8 cellular contexts compared by ENCODE assay signal in the genomic region with DNA sequence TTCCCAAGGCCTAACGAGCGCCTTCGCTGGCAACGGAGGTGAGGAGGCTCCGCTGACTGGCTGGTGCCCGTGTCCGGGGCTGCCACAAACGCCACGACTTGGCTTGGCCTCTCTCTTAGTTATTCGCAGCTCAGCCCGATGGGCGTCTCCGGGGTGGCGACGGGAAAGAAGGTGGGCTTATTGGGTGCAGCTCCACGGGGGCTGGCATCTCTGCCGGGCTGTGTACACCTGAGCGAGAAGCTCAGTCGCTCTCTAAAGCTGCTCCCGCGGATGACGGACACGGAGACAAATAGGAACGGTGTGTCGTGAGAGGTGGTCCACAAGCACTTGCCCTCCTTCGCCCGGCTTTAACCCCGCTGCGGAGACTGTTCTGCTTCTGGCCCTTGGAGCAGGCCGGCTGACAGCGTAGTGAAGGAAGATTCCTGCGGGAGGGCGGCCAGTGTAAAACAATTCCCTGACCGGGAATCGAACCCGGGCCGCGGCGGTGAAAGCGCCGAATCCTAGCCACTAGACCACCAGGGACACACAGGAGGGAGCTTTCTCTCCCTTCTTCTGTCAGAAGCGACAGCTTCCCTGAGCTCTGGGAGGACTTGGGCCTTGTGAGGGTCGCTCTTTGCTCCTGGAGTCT. TPM values are rescaled to one million over a fixed set of nuclear protein-coding genes. Genes with fewer than 3 reads are reported as not detected.
DNase-seq lines count a peak whose midpoint lies in the region; ATAC-seq, FAIRE-seq and TF ChIP-seq lines count a peak whose summit lies in the region.
"Not testable (repeated sequence)": the region's sequence is repeated elsewhere in the genome, so short reads cannot be mapped to it uniquely, and the experiment has no call there.

No MANE protein-coding gene starts in this region.

- FAIRE-seq in HTR-8/SVneo (lab: Jason Lieb, UNC) = peak; percentile 46

- CTCF ChIA-PET in CD4-positive, alpha-beta T cell (lab: Charles Lee); activated B cell treated with CpG ODN at 0.5 μM for 24 hours (lab: Charles Lee): not testable (repeated sequence)

- not testable (repeated sequence) for H3K36me3 ChIP-seq in ascending aorta

- not testable (repeated sequence) for TF ChIP-seq CTCF in CD4-positive, alpha-beta T cell (IDR thresholded peaks at IDR 0.05); activated B cell treated with CpG ODN at 0.5 μM for 24 hours (IDR thresholded peaks at IDR 0.05); ascending aorta (IDR thresholded peaks at IDR 0.05); fibroblast of pulmonary artery (IDR thresholded peaks at IDR 0.05; ENCODE audit: low read length, missing control alignments)

- H3K27me3 Mint-ChIP-seq in CD4-positive, alpha-beta T cell = peaks cover 22% of the 10 kb centered on the region
- peaks cover 13% of the 10 kb centered on the region for H3K27me3 Mint-ChIP-seq in activated B cell treated with CpG ODN at 0.5 μM for 24 hours
- H3K27me3 Mint-ChIP-seq in stimulated activated naive CD8-positive, alpha-beta T cell treated with anti-CD3 and anti-CD28 coated beads, Interleukin-15, Interleukin-2, amounts not matched to agents 100 ng/mL and 50 ng/mL, for 24 hours = peaks cover 33% of the 10 kb centered on the region

- H3K4me1 ChIP-seq in ascending aorta = not testable (repeated sequence)

- H3K27ac Mint-ChIP-seq in CD4-positive, alpha-beta T cell = not testable (repeated sequence)
- peak overlapping the region; percentile 53 for H3K27ac Mint-ChIP-seq in activated B cell treated with CpG ODN at 0.5 μM for 24 hours
- peak overlapping the region; percentile 49 for H3K27ac Mint-ChIP-seq in stimulated activated naive CD8-positive, alpha-beta T cell treated with anti-CD3 and anti-CD28 coated beads, Interleukin-15, Interleukin-2, amounts not matched to agents 100 ng/mL and 50 ng/mL, for 24 hours

- ATAC-seq in CD4-positive, alpha-beta T cell (ENCODE audit: poor library complexity) = peak; percentile 63
- ATAC-seq in activated B cell treated with CpG ODN at 0.5 μM for 24 hours (ENCODE audit: low read depth) (peak; percentile 75), left lobe of liver (peak; percentile 83)

- H3K9me3 Mint-ChIP-seq in CD4-positive, alpha-beta T cell; activated B cell treated with CpG ODN at 0.5 μM for 24 hours; stimulated activated naive CD8-positive, alpha-beta T cell treated with anti-CD3 and anti-CD28 coated beads, Interleukin-15, Interleukin-2, amounts not matched to agents 100 ng/mL and 50 ng/mL, for 24 hours: not testable (repeated sequence)

- intact Hi-C loops in CD4-positive, alpha-beta T cell (cut with DNase I, micrococcal nuclease); activated B cell treated with CpG ODN at 0.5 μM for 24 hours (cut with micrococcal nuclease); ascending aorta (cut with DNase I); posterior vena cava (cut with DNase I): not testable (repeated sequence)

- H3K27ac ChIP-seq in CD4-positive, alpha-beta T cell (ENCODE audit: low read depth, low read length); ascending aorta: not testable (repeated sequence)

- peak overlapping the region; percentile 19 to 42 for H3K4me3 ChIP-seq in ascending aorta
- peak overlapping the region; percentile 31 for H3K4me3 ChIP-seq in fibroblast of pulmonary artery (replicated peaks; ENCODE audit: low read depth, low read length)

- DNase-seq in CD4-positive, alpha-beta T cell; HTR-8/SVneo (ENCODE audit: insufficient read length, low spot score); activated B cell treated with CpG ODN at 0.5 μM for 24 hours: not testable (repeated sequence)
- peak in 1 of 2 donors; percentile 67 for DNase-seq in ascending aorta (ENCODE audit: low spot score in 2 of 2)
- DNase-seq in fibroblast of pulmonary artery (ENCODE audit: low read depth) = peak; percentile 42
- peak; percentile 48 for DNase-seq in left lobe of liver (ENCODE audit: low spot score)
- peak; percentile 88 for DNase-seq in posterior vena cava (ENCODE audit: low spot score)

- not testable (repeated sequence) for H3K4me1 Mint-ChIP-seq in CD4-positive, alpha-beta T cell (ENCODE audit: low read depth)
- H3K4me1 Mint-ChIP-seq in activated B cell treated with CpG ODN at 0.5 μM for 24 hours = peaks cover 11% of the 10 kb centered on the region
- peaks cover 12% of the 10 kb centered on the region for H3K4me1 Mint-ChIP-seq in stimulated activated naive CD8-positive, alpha-beta T cell treated with anti-CD3 and anti-CD28 coated beads, Interleukin-15, Interleukin-2, amounts not matched to agents 100 ng/mL and 50 ng/mL, for 24 hours (ENCODE audit: low read depth)

- POLR2A ChIA-PET in CD4-positive, alpha-beta T cell (lab: Charles Lee) = not testable (repeated sequence)
- POLR2A ChIA-PET in activated B cell treated with CpG ODN at 0.5 μM for 24 hours (lab: Charles Lee) = interaction anchor here (1.0 kb wide), 1 partner anchor 21 kb away, joined by 5 read pairs; a partner anchor contains a TSS

- not testable (repeated sequence) for H3K9me3 ChIP-seq in CD4-positive, alpha-beta T cell (ENCODE audit: control insufficient read depth, low read length); ascending aorta

- H3K27me3 ChIP-seq in CD4-positive, alpha-beta T cell (ENCODE audit: control insufficient read depth, insufficient read depth, low read length); ascending aorta: not testable (repeated sequence)

- not testable (repeated sequence) for H3K36me3 Mint-ChIP-seq in CD4-positive, alpha-beta T cell (ENCODE audit: low read depth); activated B cell treated with CpG ODN at 0.5 μM for 24 hours (ENCODE audit: low read depth); stimulated activated naive CD8-positive, alpha-beta T cell treated with anti-CD3 and anti-CD28 coated beads, Interleukin-15, Interleukin-2, amounts not matched to agents 100 ng/mL and 50 ng/mL, for 24 hours (ENCODE audit: low read depth)

- H3K4me3 Mint-ChIP-seq in CD4-positive, alpha-beta T cell = peak overlapping the region; percentile 80
- peak overlapping the region; percentile 85 for H3K4me3 Mint-ChIP-seq in activated B cell treated with CpG ODN at 0.5 μM for 24 hours
- peak overlapping the region; percentile 70 for H3K4me3 Mint-ChIP-seq in stimulated activated naive CD8-positive, alpha-beta T cell treated with anti-CD3 and anti-CD28 coated beads, Interleukin-15, Interleukin-2, amounts not matched to agents 100 ng/mL and 50 ng/mL, for 24 hours

RNA-seq across cellular contexts. Expression of a gene that starts 20.9 kb away (rescaled TPM):
- 1,000 to 10,000 TPM; 4,982 to 5,937 TPM for total RNA-seq in CD4-positive, alpha-beta T cell
- total RNA-seq in activated B cell treated with CpG ODN at 0.5 μM for 24 hours (3,526 and 4,195 TPM in 2 replicates), ascending aorta (under 0.01 TPM), left lobe of liver (1,159 TPM), posterior vena cava (over 10,000 TPM; 12,584 to 18,986 TPM)

Comparison
In these comparisons a context has a peak if more than half of its experiments do, and no peak if none do; other contexts are left out.
1. RNA of a gene that starts 20.9 kb away (total RNA-seq): 12,584 to 18,986 TPM in posterior vena cava, 4,982 to 5,937 TPM in CD4-positive, alpha-beta T cell, 3,526 to 4,195 TPM in activated B cell treated with CpG ODN at 0.5 μM for 24 hours and 1,159 TPM in left lobe of liver (single experiment); under 0.01 TPM in ascending aorta (single experiment); every median in the first group is over 1,000 times any median in the second.
2. Peak in every context shown above with its lines, with median percentiles within 50 percentile points of each other: ATAC-seq and H3K4me3 Mint-ChIP-seq.